Comparison of ENCODE assay signal across 22 cellular contexts in genomic region chr11:24298126-24298525, GRCh38.
DNase-seq lines count a peak whose midpoint lies in the region; ATAC-seq, FAIRE-seq and TF ChIP-seq lines count a peak whose summit lies in the region.
"Had no signal": no experiment of that assay in that cellular context is flagged by ENCODE, and none has a peak within 500 bp of the region (broad histone marks: within the 10 kb centered on the region; RNA-seq: fewer than 3 reads in every experiment).

No MANE protein-coding gene starts in this region.

- H2BK20ac ChIP-seq in IMR-90 (ENCODE audit: low read depth, low read length), result no peak overlapping the region

- no peak overlapping the region for H3K27ac ChIP-seq in IMR-90 (ENCODE audit: insufficient read depth, low read length)
- no peak overlapping the region for H3K27ac ChIP-seq in osteoblast (ENCODE audit: low read depth, low read length)
- H3K27ac ChIP-seq: BLaER1 treated with 17β-estradiol and CSF1 and Interleukin-3, amounts not matched to agents 10 nM and 100 nM had no signal

- H3K79me1 ChIP-seq in IMR-90 (ENCODE audit: low read depth in 1 of 2, low read length in 2 of 2), result no peaks in the 10 kb centered on the region

- H3K9me1 ChIP-seq in IMR-90 (ENCODE audit: insufficient read depth, low read length), result peaks cover 3% of the 10 kb centered on the region; the same call in 1 of the 2 replicates

- no peak overlapping the region for H3K23ac ChIP-seq in IMR-90 (ENCODE audit: low read depth, low read length)

- H2BK120ac ChIP-seq in IMR-90 (ENCODE audit: low read depth, low read length), result no peak overlapping the region

- no peak overlapping the region for H3K9ac ChIP-seq in IMR-90 (ENCODE audit: low read depth, low read length)
- H3K9ac ChIP-seq: BLaER1 treated with 17β-estradiol and CSF1 and Interleukin-3, amounts not matched to agents 10 nM and 100 nM had no signal

- H2AK5ac ChIP-seq in IMR-90 (ENCODE audit: low read depth, low read length), result no peak overlapping the region

- no CpG with 5 or more reads among the region's 2 CpGs for WGBS in IMR-90 (ENCODE audit: extremely low coverage in 2 of 2, insufficient read length in 1 of 2), 2 experiments

- no TSS peak for BruUV-seq in IMR-90 (replicated peaks; lab: Mats Ljungman, UMichigan)

- dilution Hi-C loops in IMR-90 (cut with HindIII; ENCODE audit: low sequenced_read_pairs, unreplicated experiment), result no loop called here

- no peak overlapping the region for H4K5ac ChIP-seq in IMR-90 (ENCODE audit: low read depth, low read length)

- H2AK9ac ChIP-seq in IMR-90 (replicated peaks; ENCODE audit: low read depth, low read length, poor library complexity), result no peak overlapping the region

- H3K56ac ChIP-seq in IMR-90 (ENCODE audit: extremely low read depth, insufficient read depth, low read length), result no peak overlapping the region

- no peak overlapping the region for H3K14ac ChIP-seq in IMR-90 (replicated peaks; ENCODE audit: low read depth, low read length)

- POLR2A ChIA-PET in IMR-90 (lab: Charles Lee; ENCODE audit: unreplicated experiment), result no interaction called here

- TF ChIP-seq CTCF in IMR-90 (conservative IDR thresholded peaks at IDR 0.05; ENCODE audit: low read depth, low read length) (no peak), bronchial epithelial cell (IDR thresholded peaks at IDR 0.05; ENCODE audit: insufficient read depth, low read length, severe bottlenecking) (no peak), osteoblast (IDR thresholded peaks at IDR 0.05; ENCODE audit: extremely low read depth, low read depth, low read length) (no peak)

- CTCF ChIA-PET in IMR-90 (lab: Yijun Ruan, JAX), result no interaction called here

- no peak overlapping the region for H3K18ac ChIP-seq in IMR-90 (ENCODE audit: low read depth, low read length)

- H2BK5ac ChIP-seq in IMR-90 (ENCODE audit: low read depth, low read length, poor library complexity, severe bottlenecking), result no peak overlapping the region

- H3K4me1 ChIP-seq in IMR-90 (ENCODE audit: control insufficient read depth, insufficient read depth, low read length), result peaks cover 2% of the 10 kb centered on the region; the same call in 1 of the 2 replicates
- no peaks in the 10 kb centered on the region for H3K4me1 ChIP-seq in osteoblast (ENCODE audit: insufficient read depth, low read length)
- H3K4me1 ChIP-seq: BLaER1 treated with 17β-estradiol and CSF1 and Interleukin-3, amounts not matched to agents 10 nM and 100 nM had no signal

- no peak for FAIRE-seq in bronchial epithelial cell (lab: Jason Lieb, UNC)
- FAIRE-seq: D721Med, GM12892, GM18507 had no signal

- no peak overlapping the region for H3K4me2 ChIP-seq in IMR-90 (ENCODE audit: low read depth, low read length)
- no peak overlapping the region for H3K4me2 ChIP-seq in osteoblast (ENCODE audit: insufficient read depth, low read length)
- H3K4me2 ChIP-seq: BLaER1 treated with 17β-estradiol and CSF1 and Interleukin-3, amounts not matched to agents 10 nM and 100 nM had no signal

- in situ Hi-C loops in IMR-90 (cut with MboI; ENCODE audit: low sequenced_read_pairs), result no loop called here

- no peak for TF ChIP-seq POLR2A in IMR-90 (IDR thresholded peaks at IDR 0.05; ENCODE audit: low read depth, low read length)

- no peaks in the 10 kb centered on the region for H3K36me3 ChIP-seq in IMR-90 (ENCODE audit: control insufficient read depth, insufficient read depth, low read length)
- H3K36me3 ChIP-seq in bronchial epithelial cell (ENCODE audit: control insufficient read depth, insufficient read depth, low read length), result no peaks in the 10 kb centered on the region
- H3K36me3 ChIP-seq in osteoblast (ENCODE audit: insufficient read depth, low read length), result no peaks in the 10 kb centered on the region
- H3K36me3 ChIP-seq: BLaER1 treated with 17β-estradiol and CSF1 and Interleukin-3, amounts not matched to agents 10 nM and 100 nM had no signal

- H3K9me3 ChIP-seq in IMR-90 (ENCODE audit: control insufficient read depth, insufficient read depth, low read length) (no peaks in the 10 kb centered on the region), osteoblast (ENCODE audit: low read depth, low read length) (no peaks in the 10 kb centered on the region)
- H3K9me3 ChIP-seq: BLaER1 treated with 17β-estradiol and CSF1 and Interleukin-3, amounts not matched to agents 10 nM and 100 nM had no signal

- H4K91ac ChIP-seq in IMR-90 (ENCODE audit: insufficient read depth, low read depth, low read length), result no peak overlapping the region

- H3K4me3 ChIP-seq in IMR-90 (ENCODE audit: insufficient read depth, low read depth, low read length) (no peak overlapping the region), bronchial epithelial cell (ENCODE audit: low read depth, low read length) (no peak overlapping the region), osteoblast (ENCODE audit: insufficient read depth, low read length) (no peak overlapping the region)
- H3K4me3 ChIP-seq: BLaER1 treated with 17β-estradiol and CSF1 and Interleukin-3, amounts not matched to agents 10 nM and 100 nM had no signal

- H4K20me1 ChIP-seq in IMR-90 (ENCODE audit: insufficient read depth, low read length) (no peaks in the 10 kb centered on the region), osteoblast (ENCODE audit: insufficient read depth, low read length) (no peaks in the 10 kb centered on the region)
- H4K20me1 ChIP-seq: BLaER1 treated with 17β-estradiol and CSF1 and Interleukin-3, amounts not matched to agents 10 nM and 100 nM had no signal

- DNase-seq in COR-L47 (lab: John Stamatoyannopoulos, UW), result peak; percentile 17
- peak; percentile 9 for DNase-seq in IMR-90
- DNase-seq in bronchial epithelial cell (ENCODE audit: low read depth), result peak; percentile 7
- peak; percentile 19 for DNase-seq in osteoblast (ENCODE audit: insufficient read length, low spot score, missing footprints)
- DNase-seq in NCI-H146 treated with DMSO at 0.1 percent for 48 hours (lab: John Stamatoyannopoulos, UW; ENCODE audit: unreplicated experiment), result no peak
- no peak for DNase-seq in activated CD4-positive, alpha-beta T cell treated with anti-CD3 and anti-CD28 coated beads for 48 hours
- DNase-seq in activated CD4-positive, alpha-beta T cell treated with anti-CD3 and anti-CD28 coated beads, Interleukin-2, amount 50 U/mL, for 4 hours, result no peak
- DNase-seq: CD8-positive, alpha-beta T cell; GOT3; KBM-7; MV-4-11; NCI-H187 treated with DMSO at 0.1 percent for 48 hours; NCI-H510A; NCI-H82; PC-3; RPMI8226; SHP77 treated with DMSO at 0.1 percent for 48 hours had no signal

- ATAC-seq in IMR-90 (ENCODE audit: low read depth), result no peak
- ATAC-seq: CD8-positive, alpha-beta T cell; HCT116; PC-3 had no signal

- H3K27me3 ChIP-seq in IMR-90 (ENCODE audit: control insufficient read depth, insufficient read depth, low read length) (no peaks in the 10 kb centered on the region), bronchial epithelial cell (ENCODE audit: control insufficient read depth, insufficient read depth, low read length) (no peaks in the 10 kb centered on the region), osteoblast (ENCODE audit: insufficient read depth, low read length) (no peaks in the 10 kb centered on the region)
- H3K27me3 ChIP-seq: BLaER1 treated with 17β-estradiol and CSF1 and Interleukin-3, amounts not matched to agents 10 nM and 100 nM had no signal

- TF ChIP-seq RAD21 in IMR-90 (IDR thresholded peaks at IDR 0.05; ENCODE audit: low read length), result no peak

- no peak overlapping the region for H2AFZ ChIP-seq in IMR-90 (replicated peaks; ENCODE audit: low read length, poor library complexity)
- no peak overlapping the region for H2AFZ ChIP-seq in osteoblast (ENCODE audit: low read length)

- H4K8ac ChIP-seq in IMR-90 (ENCODE audit: low read depth in 2 of 2, low read length in 2 of 2), result no peak overlapping the region

- intact Hi-C loops in IMR-90 (cut with micrococcal nuclease), result no loop called here

- no peak overlapping the region for H2BK15ac ChIP-seq in IMR-90 (ENCODE audit: low read depth, low read length)

- H3K4ac ChIP-seq in IMR-90 (ENCODE audit: low read depth, low read length), result no peak overlapping the region

- no peaks in the 10 kb centered on the region for H3K79me2 ChIP-seq in osteoblast (ENCODE audit: insufficient read depth, low read length)

TF ChIP-seq in IMR-90, 13 proteins besides CTCF, POLR2A, EP300 and RAD21:
- no peak for TF ChIP-seq RCOR1 (IDR thresholded peaks at IDR 0.05; ENCODE audit: insufficient replicate concordance, low read length)
- TF ChIP-seq CEBPB (IDR thresholded peaks at IDR 0.05; ENCODE audit: low read depth, low read length), result peak; percentile 35; the same call in 1 of the 2 replicates
- no peak for TF ChIP-seq USF2 (IDR thresholded peaks at IDR 0.05; ENCODE audit: low read depth, low read length)

Comparison
In these comparisons a context has a peak if more than half of its experiments do, and no peak if none do; other contexts are left out.
1. DNase-seq: peak in COR-L47 (single experiment), IMR-90 (single experiment), bronchial epithelial cell (single experiment) and osteoblast (single experiment); none in NCI-H146 treated with DMSO at 0.1 percent for 48 hours (single experiment), activated CD4-positive, alpha-beta T cell treated with anti-CD3 and anti-CD28 coated beads for 48 hours (single experiment) and activated CD4-positive, alpha-beta T cell treated with anti-CD3 and anti-CD28 coated beads, Interleukin-2, amount 50 U/mL, for 4 hours (0 of 2).